Comparison of ENCODE assay signal across 15 cellular contexts in genomic region chr2:25491966-25492532, GRCh38.
DNase-seq lines count a peak whose midpoint lies in the region; ATAC-seq and TF ChIP-seq lines count a peak whose summit lies in the region.
"Had no signal": no experiment of that assay in that cellular context is flagged by ENCODE, and none has a peak within 500 bp of the region (broad histone marks: within the 10 kb centered on the region; RNA-seq: fewer than 3 reads in every experiment).

No MANE protein-coding gene starts in this region.

- TF ChIP-seq CTCF in epithelial cell of esophagus (IDR thresholded peaks at IDR 0.05; ENCODE audit: insufficient read depth, low read depth, low read length, missing control alignments) (no peak), GM10266 (IDR thresholded peaks at IDR 0.05; ENCODE audit: control insufficient read depth, insufficient read depth, low read depth, missing control alignments) (no peak)

- no peak overlapping the region for H3K4me3 ChIP-seq in epithelial cell of esophagus (ENCODE audit: low read length)
- H3K4me3 ChIP-seq: Peyer's patch, spleen, transverse colon had no signal

- no peak for ATAC-seq in stimulated activated naive B cell treated with anti-CD40 and anti-IgM and Interleukin-4, amounts not matched to agents 10 μg/mL and 1 μg/mL and 100 μg/mL, for 72 hours (replicated peaks)
- no peak for ATAC-seq in left ventricle myocardium superior

- peaks cover 4 to 14% of the 10 kb centered on the region in 2 donors for H3K36me3 Mint-ChIP-seq in stimulated activated naive B cell treated with anti-CD40 and anti-IgM and Interleukin-4, amounts not matched to agents 10 μg/mL and 1 μg/mL and 100 μg/mL, for 72 hours

- DNase-seq in DMS79 treated with DMSO at 0.1 percent for 48 hours (lab: John Stamatoyannopoulos, UW) (peak; percentile 42), DMS79 (lab: John Stamatoyannopoulos, UW) (no peak), NCI-H69 (lab: John Stamatoyannopoulos, UW) (peak; percentile 9), epithelial cell of esophagus (ENCODE audit: low read depth) (peak; percentile 40), renal cortical epithelial cell (ENCODE audit: low read depth) (peak; percentile 46), GM10266 (ENCODE audit: extremely low spot score) (no peak), left ventricle myocardium superior (no peak)
- DNase-seq in stimulated activated naive B cell treated with anti-CD40 and anti-IgM and Interleukin-4, amounts not matched to agents 10 μg/mL and 1 μg/mL and 100 μg/mL, for 72 hours, result no peak
- DNase-seq: activated CD4-positive, alpha-beta T cell treated with anti-CD3 and anti-CD28 coated beads for 48 hours; Calu3; Kasumi-1; Peyer's patch; spleen; transverse colon had no signal

- no peaks in the 10 kb centered on the region for H3K27me3 Mint-ChIP-seq in stimulated activated naive B cell treated with anti-CD40 and anti-IgM and Interleukin-4, amounts not matched to agents 10 μg/mL and 1 μg/mL and 100 μg/mL, for 72 hours

- no peak overlapping the region for H3K27ac Mint-ChIP-seq in stimulated activated naive B cell treated with anti-CD40 and anti-IgM and Interleukin-4, amounts not matched to agents 10 μg/mL and 1 μg/mL and 100 μg/mL, for 72 hours
- H3K27ac Mint-ChIP-seq: T-helper 1 cell treated with Interleukin-12 subunit alpha and Interleukin-12 subunit beta and Interleukin-4 antibody, amounts not matched to agents 30 μg/mL and 1 μg/mL, for 36 hours had no signal

- intact Hi-C loops in left ventricle myocardium superior (cut with micrococcal nuclease), result no loop called here

- no peaks in the 10 kb centered on the region for H3K9me3 Mint-ChIP-seq in stimulated activated naive B cell treated with anti-CD40 and anti-IgM and Interleukin-4, amounts not matched to agents 10 μg/mL and 1 μg/mL and 100 μg/mL, for 72 hours
- H3K9me3 Mint-ChIP-seq: T-helper 1 cell treated with Interleukin-12 subunit alpha and Interleukin-12 subunit beta and Interleukin-4 antibody, amounts not matched to agents 30 μg/mL and 1 μg/mL, for 36 hours had no signal

- peaks cover 5 to 14% of the 10 kb centered on the region in 2 donors for H3K4me1 Mint-ChIP-seq in stimulated activated naive B cell treated with anti-CD40 and anti-IgM and Interleukin-4, amounts not matched to agents 10 μg/mL and 1 μg/mL and 100 μg/mL, for 72 hours

- no peak overlapping the region for H3K4me3 Mint-ChIP-seq in stimulated activated naive B cell treated with anti-CD40 and anti-IgM and Interleukin-4, amounts not matched to agents 10 μg/mL and 1 μg/mL and 100 μg/mL, for 72 hours
- H3K4me3 Mint-ChIP-seq: T-helper 1 cell treated with Interleukin-12 subunit alpha and Interleukin-12 subunit beta and Interleukin-4 antibody, amounts not matched to agents 30 μg/mL and 1 μg/mL, for 36 hours had no signal

Comparison
In these comparisons a context has a peak if more than half of its experiments do, and no peak if none do; other contexts are left out.
1. DNase-seq: peak in DMS79 treated with DMSO at 0.1 percent for 48 hours (single experiment), NCI-H69 (single experiment), epithelial cell of esophagus (single experiment) and renal cortical epithelial cell (single experiment); none in DMS79 (single experiment), GM10266 (single experiment), stimulated activated naive B cell treated with anti-CD40 and anti-IgM and Interleukin-4, amounts not matched to agents 10 μg/mL and 1 μg/mL and 100 μg/mL, for 72 hours (single experiment) and left ventricle myocardium superior (single experiment).